1 cellular context compared by ENCODE assay signal in the genomic region with DNA sequence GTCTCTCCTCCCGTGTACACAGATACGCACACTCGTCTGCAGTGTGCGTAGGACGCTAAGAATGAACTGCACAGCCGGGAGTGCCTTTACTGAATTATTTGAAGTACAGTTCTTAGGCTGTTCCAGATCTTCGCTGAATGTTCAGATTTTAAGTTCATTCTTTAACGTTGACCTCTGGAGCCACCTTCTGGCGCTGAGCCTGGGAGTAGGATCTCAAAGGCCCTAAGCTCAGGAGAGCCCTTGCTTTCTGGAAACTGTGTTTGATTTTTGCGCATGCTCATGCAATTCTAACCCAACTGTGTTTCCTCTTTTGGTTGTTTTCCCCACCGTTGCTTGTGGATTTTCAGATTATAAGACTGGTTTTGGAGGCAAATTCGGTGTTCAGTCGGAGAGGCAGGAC.
TF ChIP-seq lines count a peak whose summit lies in the region.

No MANE protein-coding gene starts in this region.

TF ChIP-seq in WTC11, 78 proteins besides CTCF, POLR2A, EP300 and RAD21 (continued from another document):
- TF ChIP-seq ZNF396 (CRISPR knock-in tag; IDR thresholded peaks at IDR 0.05; ENCODE audit: borderline replicate concordance) (no peak), TEAD1 (CRISPR knock-in tag; IDR thresholded peaks at IDR 0.05) (no peak), NFATC4 (CRISPR knock-in tag; IDR thresholded peaks at IDR 0.05) (no peak), GABPB1 (CRISPR knock-in tag; IDR thresholded peaks at IDR 0.05) (no peak), ZNF232 (CRISPR knock-in tag; IDR thresholded peaks at IDR 0.05) (no peak), ZNF317 (CRISPR knock-in tag; IDR thresholded peaks at IDR 0.05; ENCODE audit: borderline replicate concordance, low read depth) (no peak), MYBL2 (CRISPR knock-in tag; IDR thresholded peaks at IDR 0.05) (no peak)
- TF ChIP-seq, protein P1, sequence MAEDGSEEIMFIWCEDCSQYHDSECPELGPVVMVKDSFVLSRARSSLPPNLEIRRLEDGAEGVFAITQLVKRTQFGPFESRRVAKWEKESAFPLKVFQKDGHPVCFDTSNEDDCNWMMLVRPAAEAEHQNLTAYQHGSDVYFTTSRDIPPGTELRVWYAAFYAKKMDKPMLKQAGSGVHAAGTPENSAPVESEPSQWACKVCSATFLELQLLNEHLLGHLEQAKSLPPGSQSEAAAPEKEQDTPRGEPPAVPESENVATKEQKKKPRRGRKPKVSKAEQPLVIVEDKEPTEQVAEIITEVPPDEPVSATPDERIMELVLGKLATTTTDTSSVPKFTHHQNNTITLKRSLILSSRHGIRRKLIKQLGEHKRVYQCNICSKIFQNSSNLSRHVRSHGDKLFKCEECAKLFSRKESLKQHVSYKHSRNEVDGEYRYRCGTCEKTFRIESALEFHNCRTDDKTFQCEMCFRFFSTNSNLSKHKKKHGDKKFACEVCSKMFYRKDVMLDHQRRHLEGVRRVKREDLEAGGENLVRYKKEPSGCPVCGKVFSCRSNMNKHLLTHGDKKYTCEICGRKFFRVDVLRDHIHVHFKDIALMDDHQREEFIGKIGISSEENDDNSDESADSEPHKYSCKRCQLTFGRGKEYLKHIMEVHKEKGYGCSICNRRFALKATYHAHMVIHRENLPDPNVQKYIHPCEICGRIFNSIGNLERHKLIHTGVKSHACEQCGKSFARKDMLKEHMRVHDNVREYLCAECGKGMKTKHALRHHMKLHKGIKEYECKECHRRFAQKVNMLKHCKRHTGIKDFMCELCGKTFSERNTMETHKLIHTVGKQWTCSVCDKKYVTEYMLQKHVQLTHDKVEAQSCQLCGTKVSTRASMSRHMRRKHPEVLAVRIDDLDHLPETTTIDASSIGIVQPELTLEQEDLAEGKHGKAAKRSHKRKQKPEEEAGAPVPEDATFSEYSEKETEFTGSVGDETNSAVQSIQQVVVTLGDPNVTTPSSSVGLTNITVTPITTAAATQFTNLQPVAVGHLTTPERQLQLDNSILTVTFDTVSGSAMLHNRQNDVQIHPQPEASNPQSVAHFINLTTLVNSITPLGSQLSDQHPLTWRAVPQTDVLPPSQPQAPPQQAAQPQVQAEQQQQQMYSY (CRISPR knock-in tag; IDR thresholded peaks at IDR 0.05): no peak
